Comparison of ENCODE assay signal across 8 cellular contexts in genomic region chr19:21851596-21852345, GRCh38. TPM values are rescaled to one million over a fixed set of nuclear protein-coding genes. Genes with fewer than 3 reads are reported as not detected.
A peak's percentile ranks its signal among the peaks of the same experiment; 100 is the strongest.
DNase-seq lines count a peak whose midpoint lies in the region; ATAC-seq and TF ChIP-seq lines count a peak whose summit lies in the region.

No MANE protein-coding gene starts in this region.

- H3K27ac Mint-ChIP-seq in activated naive CD8-positive, alpha-beta T cell treated with anti-CD3 and anti-CD28 coated beads, Interleukin-2, amount 10 ng/mL, durations not matched to agents 7 days and 5 days, result peak overlapping the region; percentile 89

- intact Hi-C loops in head of caudate nucleus (cut with DNase I) (no loop called here), testis (cut with DNase I; ENCODE audit: low total_unique reads) (no loop called here)

- POLR2A ChIA-PET in activated naive CD8-positive, alpha-beta T cell treated with anti-CD3 and anti-CD28 coated beads, Interleukin-2, amount 10 ng/mL, durations not matched to agents 7 days and 5 days (lab: Charles Lee), result interaction anchor here (0.5 to 2.4 kb wide), 18 partner anchors 13 to 1984 kb away, joined by 3 to 76 read pairs (median 4); partner anchors contain the start of genes ZNF100, ZNF257, ZNF429 and ZNF43

- peak overlapping the region; percentile 76 to 81 for H3K4me3 ChIP-seq in testis

- H3K36me3 ChIP-seq in KOPT-K1 (ENCODE audit: insufficient read depth, low read length) (peaks cover 41% of the 10 kb centered on the region), testis (ENCODE audit: low read depth, missing control alignments) (no peaks in the 10 kb centered on the region)

- H3K36me3 Mint-ChIP-seq in activated naive CD8-positive, alpha-beta T cell treated with anti-CD3 and anti-CD28 coated beads, Interleukin-2, amount 10 ng/mL, durations not matched to agents 7 days and 5 days, result peaks cover 37% of the 10 kb centered on the region

- TF ChIP-seq CTCF in omental fat pad (IDR thresholded peaks at IDR 0.05) (no peak), testis (IDR thresholded peaks at IDR 0.05) (peak in 1 of 3 experiments; percentile 17)

- H3K9me3 Mint-ChIP-seq in activated naive CD8-positive, alpha-beta T cell treated with anti-CD3 and anti-CD28 coated beads, Interleukin-2, amount 10 ng/mL, durations not matched to agents 7 days and 5 days, result peaks cover 16% of the 10 kb centered on the region

- H3K4me3 Mint-ChIP-seq in activated naive CD8-positive, alpha-beta T cell treated with anti-CD3 and anti-CD28 coated beads, Interleukin-2, amount 10 ng/mL, durations not matched to agents 7 days and 5 days, result peak overlapping the region; percentile 92

- no peak for TF ChIP-seq POLR2A in testis (IDR thresholded peaks at IDR 0.05)

- H3K9me3 ChIP-seq in KOPT-K1 (ENCODE audit: insufficient read depth, low read length, poor library complexity, severe bottlenecking) (peaks cover 13% of the 10 kb centered on the region), testis (no peaks in the 10 kb centered on the region)

- 0% methylated on average over 30 to 39 of the region's 44 CpGs for WGBS in testis, 2 donors

- H3K27me3 ChIP-seq in testis, result no peaks in the 10 kb centered on the region

- peaks cover 18% of the 10 kb centered on the region for H3K4me1 Mint-ChIP-seq in activated naive CD8-positive, alpha-beta T cell treated with anti-CD3 and anti-CD28 coated beads, Interleukin-2, amount 10 ng/mL, durations not matched to agents 7 days and 5 days

- DNase-seq in DMS 273 treated with DMSO at 0.1 percent for 48 hours (lab: John Stamatoyannopoulos, UW) (peak; percentile 88), SKM-1 (lab: John Stamatoyannopoulos, UW; ENCODE audit: unreplicated experiment) (peak; percentile 32), head of caudate nucleus (peak; percentile 91 to 98 (median 96)), omental fat pad (ENCODE audit: low spot score) (peak; percentile 90), testis (peak; percentile 98)
- peak; percentile 84 for DNase-seq in activated naive CD8-positive, alpha-beta T cell treated with anti-CD3 and anti-CD28 coated beads, Interleukin-2, amount 10 ng/mL, durations not matched to agents 7 days and 5 days

- no peaks in the 10 kb centered on the region for H3K4me1 ChIP-seq in testis

- H3K27me3 Mint-ChIP-seq in activated naive CD8-positive, alpha-beta T cell treated with anti-CD3 and anti-CD28 coated beads, Interleukin-2, amount 10 ng/mL, durations not matched to agents 7 days and 5 days, result no peaks in the 10 kb centered on the region

- ATAC-seq in GM21526 (IDR thresholded peaks at IDR 0.05; ENCODE audit: low FRiP score, unreplicated experiment), result peak; percentile 90
- ATAC-seq in activated naive CD8-positive, alpha-beta T cell treated with anti-CD3 and anti-CD28 coated beads, Interleukin-2, amount 10 ng/mL, durations not matched to agents 7 days and 5 days (ENCODE audit: low read depth), result peak; percentile 98
- peak; percentile 100 for ATAC-seq in omental fat pad (ENCODE audit: low FRiP score)

- H3K27ac ChIP-seq in KOPT-K1 (ENCODE audit: low read depth, low read length, poor library complexity, severe bottlenecking) (peak overlapping the region; percentile 86), testis (peak overlapping the region; percentile 73 to 90)

RNA-seq across cellular contexts. Expression of gene ZNF43, which starts 15.8 kb away (rescaled TPM):
- total RNA-seq in activated naive CD8-positive, alpha-beta T cell treated with anti-CD3 and anti-CD28 coated beads, Interleukin-2, amount 10 ng/mL, durations not matched to agents 7 days and 5 days, result 10 to 100 TPM; 36.5 to 39.8 TPM
- 10 to 100 TPM in 1 of 4 donors, 1 to 10 TPM in 3; 6.2 to 25.7 (median 8.2) TPM for total RNA-seq in omental fat pad
- 10 to 100 TPM; 24.0 to 30.4 TPM for total RNA-seq in testis
- 6.4 TPM for polyA plus RNA-seq in testis (ENCODE audit: insufficient read depth, low read depth, low replicate concordance)

Comparison
In these comparisons a context has a peak if more than half of its experiments do, and no peak if none do; other contexts are left out.
1. Peak in every context shown above with its lines: DNase-seq, ATAC-seq, H3K4me3 ChIP-seq and H3K27ac ChIP-seq.
2. DNase-seq: peak in every context shown above with its lines; median percentile 98 in testis; 96 in head of caudate nucleus; 90 in omental fat pad; 88 in DMS 273 treated with DMSO at 0.1 percent for 48 hours; 84 in activated naive CD8-positive, alpha-beta T cell treated with anti-CD3 and anti-CD28 coated beads, Interleukin-2, amount 10 ng/mL, durations not matched to agents 7 days and 5 days; 32 in SKM-1.